11 cellular contexts compared by ENCODE assay signal in the genomic region with DNA sequence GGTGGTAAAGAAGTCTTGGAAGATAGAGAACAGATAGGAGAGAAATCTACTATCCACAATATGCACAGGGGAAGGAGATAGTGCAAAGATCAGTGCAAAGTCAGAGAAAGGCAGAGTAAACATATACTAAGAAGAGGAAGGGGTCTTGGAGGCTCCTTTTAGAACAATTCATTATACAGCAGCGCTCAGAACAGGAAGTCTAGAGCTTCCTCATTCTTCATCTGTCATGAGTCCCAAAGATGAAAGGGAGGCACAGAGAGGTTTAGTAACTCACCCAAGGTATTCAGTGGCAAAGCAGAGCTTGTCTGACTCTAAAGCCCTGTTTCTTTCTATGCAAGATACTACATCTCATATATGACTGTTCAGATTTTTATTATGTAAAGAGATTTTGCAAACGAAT. TPM values are rescaled to one million over a fixed set of nuclear protein-coding genes. Genes with fewer than 3 reads are reported as not detected.
DNase-seq lines count a peak whose midpoint lies in the region; TF ChIP-seq lines count a peak whose summit lies in the region.
"Had no signal": no experiment of that assay in that cellular context is flagged by ENCODE, and none has a peak within 500 bp of the region (broad histone marks: within the 10 kb centered on the region; RNA-seq: fewer than 3 reads in every experiment).

No MANE protein-coding gene starts in this region.

- peak overlapping the region; percentile 99 for H3K4me3 Mint-ChIP-seq in activated naive CD8-positive, alpha-beta T cell treated with anti-CD3 and anti-CD28 coated beads for 36 hours

- H3K9ac ChIP-seq in BLaER1 (no peak overlapping the region), MM.1S (ENCODE audit: low read length) (no peak overlapping the region)

- H3F3A ChIP-seq in MM.1S (ENCODE audit: insufficient read depth, low read length), result no peaks in the 10 kb centered on the region

- no peaks in the 10 kb centered on the region for H3K9me2 ChIP-seq in MM.1S (replicated peaks; ENCODE audit: insufficient read depth, low read length)

- H3K27me3 Mint-ChIP-seq in activated naive CD8-positive, alpha-beta T cell treated with anti-CD3 and anti-CD28 coated beads for 36 hours, result no peaks in the 10 kb centered on the region

- H3K27ac ChIP-seq in BLaER1, result no peak overlapping the region
- peak overlapping the region; percentile 44 for H3K27ac ChIP-seq in HL-60 (replicated peaks)
- H3K27ac ChIP-seq in MM.1S (ENCODE audit: low read length), result no peak overlapping the region

- H2AFZ ChIP-seq in MM.1S (ENCODE audit: low read length), result no peak overlapping the region

- H3K4me3 ChIP-seq in BLaER1 (peak overlapping the region; percentile 73), HL-60 (replicated peaks; ENCODE audit: insufficient read depth, low read length) (no peak overlapping the region), MM.1S (ENCODE audit: low read length) (no peak overlapping the region)
- H3K4me3 ChIP-seq: body of pancreas, lung had no signal

- H3K9me3 ChIP-seq in BLaER1, result no peaks in the 10 kb centered on the region
- H3K9me3 ChIP-seq in MM.1S (replicated peaks; ENCODE audit: insufficient read depth, low read length), result no peaks in the 10 kb centered on the region
- H3K9me3 ChIP-seq: body of pancreas had no signal

- DNase-seq in HL-60 (ENCODE audit: low read depth in 1 of 2, low spot score in 1 of 2) (peak; percentile 64 to 72), medulla oblongata (ENCODE audit: extremely low spot score) (peak; percentile 72), NCI-H1092 treated with DMSO at 0.1 percent for 48 hours (lab: John Stamatoyannopoulos, UW) (no peak), glomerular visceral epithelial cell (ENCODE audit: extremely low spot score) (no peak), MM.1S (no peak), HEK293T (ENCODE audit: extremely low spot score) (no peak)
- DNase-seq in activated naive CD8-positive, alpha-beta T cell treated with anti-CD3 and anti-CD28 coated beads for 36 hours, result no peak
- DNase-seq: DMS79 treated with DMSO at 0.1 percent for 48 hours had no signal

- H3K4me1 Mint-ChIP-seq in activated naive CD8-positive, alpha-beta T cell treated with anti-CD3 and anti-CD28 coated beads for 36 hours, result peaks cover 47% of the 10 kb centered on the region

- CTCF ChIA-PET in HEK293T (lab: Yijun Ruan, JAX), result no interaction called here

- no peaks in the 10 kb centered on the region for H4K20me1 ChIP-seq in BLaER1
- H4K20me1 ChIP-seq in MM.1S (ENCODE audit: insufficient read depth, low read length), result no peaks in the 10 kb centered on the region

- H3K4me1 ChIP-seq in BLaER1 (peaks cover 36% of the 10 kb centered on the region), MM.1S (ENCODE audit: low read length) (peaks cover 4% of the 10 kb centered on the region; the same call in 1 of the 2 replicates)

- no peaks in the 10 kb centered on the region for H3K9me3 Mint-ChIP-seq in activated naive CD8-positive, alpha-beta T cell treated with anti-CD3 and anti-CD28 coated beads for 36 hours

- peak overlapping the region; percentile 90 for H3K27ac Mint-ChIP-seq in activated naive CD8-positive, alpha-beta T cell treated with anti-CD3 and anti-CD28 coated beads for 36 hours

- POLR2A ChIA-PET in HEK293T (lab: Yijun Ruan, JAX), result no interaction called here

- H3K4me2 ChIP-seq in BLaER1 (peak overlapping the region; percentile 87), MM.1S (ENCODE audit: low read depth, low read length) (no peak overlapping the region)

- H3K79me2 ChIP-seq in MM.1S (ENCODE audit: low read length), result no peaks in the 10 kb centered on the region

- TF ChIP-seq CTCF in HL-60 (IDR thresholded peaks at IDR 0.05; ENCODE audit: insufficient read depth, low read length) (no peak), MM.1S (IDR thresholded peaks at IDR 0.05; ENCODE audit: low read length) (no peak)

- H3K36me3 ChIP-seq in BLaER1 (peaks cover 40% of the 10 kb centered on the region), MM.1S (replicated peaks; ENCODE audit: insufficient read depth, low read length) (0 out of 2 replicates have a peak, but pooled peaks cover 3% of the 10 kb centered on the region)

- H3K36me3 Mint-ChIP-seq in activated naive CD8-positive, alpha-beta T cell treated with anti-CD3 and anti-CD28 coated beads for 36 hours, result peaks cover 55% of the 10 kb centered on the region

- H3K27me3 ChIP-seq in BLaER1 (no peaks in the 10 kb centered on the region), HL-60 (ENCODE audit: insufficient read depth, poor library complexity, severe bottlenecking) (no peaks in the 10 kb centered on the region), MM.1S (replicated peaks; ENCODE audit: insufficient read depth, low read length) (no peaks in the 10 kb centered on the region)
- H3K27me3 ChIP-seq: body of pancreas had no signal

TF ChIP-seq in HEK293T, 16 proteins besides CTCF, POLR2A, EP300 and RAD21:
- TF ChIP-seq CTBP1 (IDR thresholded peaks at IDR 0.05; ENCODE audit: borderline replicate concordance), result no peak
- TF ChIP-seq FOXK2 (IDR thresholded peaks at IDR 0.05), result no peak
- TF ChIP-seq ARNT (IDR thresholded peaks at IDR 0.05), result no peak
- TF ChIP-seq, protein P1, sequence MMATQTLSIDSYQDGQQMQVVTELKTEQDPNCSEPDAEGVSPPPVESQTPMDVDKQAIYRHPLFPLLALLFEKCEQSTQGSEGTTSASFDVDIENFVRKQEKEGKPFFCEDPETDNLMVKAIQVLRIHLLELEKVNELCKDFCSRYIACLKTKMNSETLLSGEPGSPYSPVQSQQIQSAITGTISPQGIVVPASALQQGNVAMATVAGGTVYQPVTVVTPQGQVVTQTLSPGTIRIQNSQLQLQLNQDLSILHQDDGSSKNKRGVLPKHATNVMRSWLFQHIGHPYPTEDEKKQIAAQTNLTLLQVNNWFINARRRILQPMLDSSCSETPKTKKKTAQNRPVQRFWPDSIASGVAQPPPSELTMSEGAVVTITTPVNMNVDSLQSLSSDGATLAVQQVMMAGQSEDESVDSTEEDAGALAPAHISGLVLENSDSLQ (IDR thresholded peaks at IDR 0.05), result no peak
- TF ChIP-seq NFRKB (IDR thresholded peaks at IDR 0.05), result no peak
- no peak for TF ChIP-seq SP1 (IDR thresholded peaks at IDR 0.05)
- no peak for TF ChIP-seq TARDBP (IDR thresholded peaks at IDR 0.05)
- TF ChIP-seq HDGF (IDR thresholded peaks at IDR 0.05; ENCODE audit: borderline replicate concordance), result no peak

RNA-seq across cellular contexts. Expression of a gene that starts 1.4 kb away (rescaled TPM):
- 10 to 100 TPM; 81.8 to 87.6 TPM for total RNA-seq in activated naive CD8-positive, alpha-beta T cell treated with anti-CD3 and anti-CD28 coated beads for 36 hours

RNA-seq across cellular contexts. Expression of a gene that starts 7.1 kb away (rescaled TPM):
- 10 to 100 TPM; 42.7 to 46.8 TPM for total RNA-seq in activated naive CD8-positive, alpha-beta T cell treated with anti-CD3 and anti-CD28 coated beads for 36 hours

Comparison
In these comparisons a context has a peak if more than half of its experiments do, and no peak if none do; other contexts are left out.
1. DNase-seq: peak in HL-60 (2 of 2) and medulla oblongata (single experiment); none in activated naive CD8-positive, alpha-beta T cell treated with anti-CD3 and anti-CD28 coated beads for 36 hours (single experiment), NCI-H1092 treated with DMSO at 0.1 percent for 48 hours (single experiment), glomerular visceral epithelial cell (single experiment), MM.1S (single experiment) and HEK293T (single experiment).